9 cellular contexts compared by ENCODE assay signal in genomic region chr11:44860967-44861828, GRCh38.
DNase-seq lines count a peak whose midpoint lies in the region; ATAC-seq lines count a peak whose summit lies in the region.
"Had no signal": no experiment of that assay in that cellular context is flagged by ENCODE, and none has a peak within 500 bp of the region (broad histone marks: within the 10 kb centered on the region; RNA-seq: fewer than 3 reads in every experiment).

No MANE protein-coding gene starts in this region.

- H3K4me2 ChIP-seq in skeletal muscle satellite cell (ENCODE audit: low read length): peak overlapping the region; percentile 60

- H3K4me1 ChIP-seq in SJSA1 (replicated peaks): peaks cover 38% of the 10 kb centered on the region
- H3K4me1 ChIP-seq in skeletal muscle satellite cell (ENCODE audit: control insufficient read depth, insufficient read depth, low read length): peaks cover 20% of the 10 kb centered on the region

- DNase-seq in H7 (peak; percentile 70), SJSA1 (ENCODE audit: low read depth in 1 of 2, low spot score in 2 of 2) (no peak), immature natural killer cell (no peak), activated gamma-delta T cell treated with Interleukin-2 at 50 U/mL for 16 hours (no peak)
- no peak for DNase-seq in activated naive CD4-positive, alpha-beta T cell treated with anti-CD3 and anti-CD28 coated beads for 36 hours
- DNase-seq: DMS 273 treated with DMSO at 0.1 percent for 48 hours had no signal

- H3K27me3 ChIP-seq in H7 (ENCODE audit: control insufficient read depth, insufficient read depth, low read length) (no peaks in the 10 kb centered on the region), SJSA1 (replicated peaks) (no peaks in the 10 kb centered on the region), skeletal muscle satellite cell (ENCODE audit: control insufficient read depth, insufficient read depth, low read length) (peaks cover 69% of the 10 kb centered on the region)

- H3K27ac ChIP-seq in SJSA1: peak overlapping the region; percentile 73

- peaks cover 29 to 40% of the 10 kb centered on the region in 2 donors for H3K4me1 Mint-ChIP-seq in immature natural killer cell
- peaks cover 36% of the 10 kb centered on the region for H3K4me1 Mint-ChIP-seq in activated naive CD4-positive, alpha-beta T cell treated with anti-CD3 and anti-CD28 coated beads for 36 hours (ENCODE audit: low read depth)

- H3K9me3 ChIP-seq in SJSA1 (replicated peaks) (no peaks in the 10 kb centered on the region), skeletal muscle satellite cell (replicated peaks; ENCODE audit: low read length) (no peaks in the 10 kb centered on the region)

- no peak overlapping the region for H3K4me3 ChIP-seq in H7 (ENCODE audit: insufficient read depth, low read depth, low read length)
- no peak overlapping the region for H3K4me3 ChIP-seq in SJSA1
- no peak overlapping the region for H3K4me3 ChIP-seq in skeletal muscle satellite cell (ENCODE audit: low read length)

- ATAC-seq in GM21723 (IDR thresholded peaks at IDR 0.05; ENCODE audit: unreplicated experiment) (no peak), GM18520 (IDR thresholded peaks at IDR 0.05; ENCODE audit: unreplicated experiment) (no peak)

- H3K4me3 Mint-ChIP-seq in immature natural killer cell: peak overlapping the region; percentile 39 to 80 (median 59)
- H3K4me3 Mint-ChIP-seq in activated naive CD4-positive, alpha-beta T cell treated with anti-CD3 and anti-CD28 coated beads for 36 hours: no peak overlapping the region

- H3K9me3 Mint-ChIP-seq in immature natural killer cell: peaks cover 0 to 1% (median 0%) of the 10 kb centered on the region in 6 donors
- no peaks in the 10 kb centered on the region for H3K9me3 Mint-ChIP-seq in activated naive CD4-positive, alpha-beta T cell treated with anti-CD3 and anti-CD28 coated beads for 36 hours

- peak overlapping the region; percentile 50 for H3K9ac ChIP-seq in skeletal muscle satellite cell (ENCODE audit: low read depth, low read length)

- H3K36me3 Mint-ChIP-seq in immature natural killer cell: no peaks in the 10 kb centered on the region
- H3K36me3 Mint-ChIP-seq in activated naive CD4-positive, alpha-beta T cell treated with anti-CD3 and anti-CD28 coated beads for 36 hours (ENCODE audit: low read depth): peaks cover 3% of the 10 kb centered on the region

- no peaks in the 10 kb centered on the region for H3K36me3 ChIP-seq in H7 (replicated peaks; ENCODE audit: control insufficient read depth, insufficient read depth, low read length)
- no peaks in the 10 kb centered on the region for H3K36me3 ChIP-seq in SJSA1
- no peaks in the 10 kb centered on the region for H3K36me3 ChIP-seq in skeletal muscle satellite cell (ENCODE audit: insufficient read depth, low read length)

- intact Hi-C loops in activated naive CD4-positive, alpha-beta T cell treated with anti-CD3 and anti-CD28 coated beads for 36 hours (cut with micrococcal nuclease): no loop called here

- H3K27ac Mint-ChIP-seq in immature natural killer cell: peak overlapping the region; percentile 59 to 93 (median 80)
- H3K27ac Mint-ChIP-seq in activated naive CD4-positive, alpha-beta T cell treated with anti-CD3 and anti-CD28 coated beads for 36 hours: no peak overlapping the region

- peaks cover 20 to 49% (median 22%) of the 10 kb centered on the region in 3 donors for H3K27me3 Mint-ChIP-seq in immature natural killer cell (ENCODE audit: low read depth in 3 of 3)
- H3K27me3 Mint-ChIP-seq in activated naive CD4-positive, alpha-beta T cell treated with anti-CD3 and anti-CD28 coated beads for 36 hours (ENCODE audit: low read depth): no peaks in the 10 kb centered on the region

- CTCF ChIA-PET in activated naive CD4-positive, alpha-beta T cell treated with anti-CD3 and anti-CD28 coated beads for 36 hours (lab: Charles Lee): no interaction called here
